1 cellular context compared by ENCODE assay signal in the genomic region with DNA sequence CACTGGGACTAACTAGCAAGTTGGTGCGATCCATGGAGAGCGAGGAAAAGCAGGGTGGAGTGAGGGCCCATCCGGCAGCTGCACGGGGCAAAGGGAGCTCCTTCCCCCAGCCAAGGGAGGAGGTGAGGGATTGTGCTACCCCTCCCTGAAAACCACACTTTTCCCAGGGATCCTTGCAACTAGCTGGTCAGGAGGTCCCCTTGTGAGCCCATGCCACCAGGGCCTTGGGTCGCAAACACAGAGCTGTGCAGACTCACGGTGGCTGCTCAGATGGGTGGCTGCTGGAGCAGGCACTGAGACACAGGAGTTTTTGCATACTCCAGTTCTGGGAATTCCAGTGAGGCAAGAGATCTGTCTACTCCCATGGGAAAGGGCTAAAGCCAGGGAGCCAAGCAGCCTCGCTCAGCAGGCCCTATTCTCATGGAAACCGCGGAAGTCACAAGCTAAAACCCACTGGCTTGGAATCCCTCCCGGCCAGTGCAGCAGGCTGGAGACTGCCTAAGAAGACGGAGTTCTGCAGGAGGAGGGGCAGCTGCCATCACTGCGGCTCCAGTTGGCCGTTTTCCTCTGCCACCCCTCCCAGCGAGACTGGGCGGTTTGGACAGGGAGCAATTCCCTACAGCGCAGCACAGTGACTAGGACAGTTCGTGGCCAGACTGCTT.
A peak's percentile ranks its signal among the peaks of the same experiment; 100 is the strongest.
TF ChIP-seq lines count a peak whose summit lies in the region.

No MANE protein-coding gene starts in this region.

TF ChIP-seq in IMR-90, 13 proteins besides CTCF, POLR2A, EP300 and RAD21:
- no peak for TF ChIP-seq MXI1 (IDR thresholded peaks at IDR 0.05; ENCODE audit: borderline replicate concordance, low read depth, low read length)
- TF ChIP-seq MAFK (IDR thresholded peaks at IDR 0.05; ENCODE audit: low read depth, low read length): no peak
- no peak for TF ChIP-seq MAZ (IDR thresholded peaks at IDR 0.05; ENCODE audit: borderline replicate concordance, low read depth, low read length)
- no peak for TF ChIP-seq BHLHE40 (IDR thresholded peaks at IDR 0.05; ENCODE audit: low read depth, low read length)
- TF ChIP-seq RCOR1 (IDR thresholded peaks at IDR 0.05; ENCODE audit: insufficient replicate concordance, low read length): peak; percentile 34
- no peak for TF ChIP-seq NFE2L2 (IDR thresholded peaks at IDR 0.05; ENCODE audit: low read depth, low read length)
